1 cellular context compared by ENCODE assay signal in genomic region chr22:19125011-19125410, GRCh38.
TF ChIP-seq lines count a peak whose summit lies in the region.

No MANE protein-coding gene starts in this region.

TF ChIP-seq in K562, 482 proteins besides CTCF, POLR2A, EP300 and RAD21:
- TF ChIP-seq WHSC1 (IDR thresholded peaks at IDR 0.05; ENCODE audit: low read length): peak; percentile 13
- TF ChIP-seq HEY1 (CRISPR knock-in tag; IDR thresholded peaks at IDR 0.05; ENCODE audit: borderline replicate concordance): no peak
- TF ChIP-seq NCOA1 (IDR thresholded peaks at IDR 0.05; ENCODE audit: low read depth): no peak
- no peak for TF ChIP-seq UBTF (IDR thresholded peaks at IDR 0.05; ENCODE audit: borderline replicate concordance in 1 of 2, low read depth in 2 of 2, low read length in 2 of 2)
- TF ChIP-seq ZC3H8 (IDR thresholded peaks at IDR 0.05): no peak
- TF ChIP-seq, protein P1, sequence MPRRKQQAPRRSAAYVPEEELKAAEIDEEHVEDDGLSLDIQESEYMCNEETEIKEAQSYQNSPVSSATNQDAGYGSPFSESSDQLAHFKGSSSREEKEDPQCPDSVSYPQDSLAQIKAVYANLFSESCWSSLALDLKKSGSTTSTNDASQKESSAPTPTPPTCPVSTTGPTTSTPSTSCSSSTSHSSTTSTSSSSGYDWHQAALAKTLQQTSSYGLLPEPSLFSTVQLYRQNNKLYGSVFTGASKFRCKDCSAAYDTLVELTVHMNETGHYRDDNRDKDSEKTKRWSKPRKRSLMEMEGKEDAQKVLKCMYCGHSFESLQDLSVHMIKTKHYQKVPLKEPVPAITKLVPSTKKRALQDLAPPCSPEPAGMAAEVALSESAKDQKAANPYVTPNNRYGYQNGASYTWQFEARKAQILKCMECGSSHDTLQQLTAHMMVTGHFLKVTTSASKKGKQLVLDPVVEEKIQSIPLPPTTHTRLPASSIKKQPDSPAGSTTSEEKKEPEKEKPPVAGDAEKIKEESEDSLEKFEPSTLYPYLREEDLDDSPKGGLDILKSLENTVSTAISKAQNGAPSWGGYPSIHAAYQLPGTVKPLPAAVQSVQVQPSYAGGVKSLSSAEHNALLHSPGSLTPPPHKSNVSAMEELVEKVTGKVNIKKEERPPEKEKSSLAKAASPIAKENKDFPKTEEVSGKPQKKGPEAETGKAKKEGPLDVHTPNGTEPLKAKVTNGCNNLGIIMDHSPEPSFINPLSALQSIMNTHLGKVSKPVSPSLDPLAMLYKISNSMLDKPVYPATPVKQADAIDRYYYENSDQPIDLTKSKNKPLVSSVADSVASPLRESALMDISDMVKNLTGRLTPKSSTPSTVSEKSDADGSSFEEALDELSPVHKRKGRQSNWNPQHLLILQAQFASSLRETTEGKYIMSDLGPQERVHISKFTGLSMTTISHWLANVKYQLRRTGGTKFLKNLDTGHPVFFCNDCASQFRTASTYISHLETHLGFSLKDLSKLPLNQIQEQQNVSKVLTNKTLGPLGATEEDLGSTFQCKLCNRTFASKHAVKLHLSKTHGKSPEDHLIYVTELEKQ (CRISPR knock-in tag; IDR thresholded peaks at IDR 0.05): no peak
- no peak for TF ChIP-seq PCBP1 (IDR thresholded peaks at IDR 0.05; ENCODE audit: low read depth, low read length, poor library complexity, severe bottlenecking)
- no peak for TF ChIP-seq TAF15 (IDR thresholded peaks at IDR 0.05; ENCODE audit: low read depth, low read length)
- no peak for TF ChIP-seq ETV1 (tag; conservative IDR thresholded peaks at IDR 0.05; ENCODE audit: low read depth)
- TF ChIP-seq, protein P2, sequence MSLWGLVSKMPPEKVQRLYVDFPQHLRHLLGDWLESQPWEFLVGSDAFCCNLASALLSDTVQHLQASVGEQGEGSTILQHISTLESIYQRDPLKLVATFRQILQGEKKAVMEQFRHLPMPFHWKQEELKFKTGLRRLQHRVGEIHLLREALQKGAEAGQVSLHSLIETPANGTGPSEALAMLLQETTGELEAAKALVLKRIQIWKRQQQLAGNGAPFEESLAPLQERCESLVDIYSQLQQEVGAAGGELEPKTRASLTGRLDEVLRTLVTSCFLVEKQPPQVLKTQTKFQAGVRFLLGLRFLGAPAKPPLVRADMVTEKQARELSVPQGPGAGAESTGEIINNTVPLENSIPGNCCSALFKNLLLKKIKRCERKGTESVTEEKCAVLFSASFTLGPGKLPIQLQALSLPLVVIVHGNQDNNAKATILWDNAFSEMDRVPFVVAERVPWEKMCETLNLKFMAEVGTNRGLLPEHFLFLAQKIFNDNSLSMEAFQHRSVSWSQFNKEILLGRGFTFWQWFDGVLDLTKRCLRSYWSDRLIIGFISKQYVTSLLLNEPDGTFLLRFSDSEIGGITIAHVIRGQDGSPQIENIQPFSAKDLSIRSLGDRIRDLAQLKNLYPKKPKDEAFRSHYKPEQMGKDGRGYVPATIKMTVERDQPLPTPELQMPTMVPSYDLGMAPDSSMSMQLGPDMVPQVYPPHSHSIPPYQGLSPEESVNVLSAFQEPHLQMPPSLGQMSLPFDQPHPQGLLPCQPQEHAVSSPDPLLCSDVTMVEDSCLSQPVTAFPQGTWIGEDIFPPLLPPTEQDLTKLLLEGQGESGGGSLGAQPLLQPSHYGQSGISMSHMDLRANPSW (CRISPR knock-in tag; IDR thresholded peaks at IDR 0.05): no peak
- TF ChIP-seq ETS1 (conservative IDR thresholded peaks at IDR 0.05; ENCODE audit: control insufficient read depth, low read depth, low read length): 0 out of 2 replicates have a peak, but pooled peaks have one; percentile 15
- no peak for TF ChIP-seq ID3 (CRISPR knock-in tag; IDR thresholded peaks at IDR 0.05)
- peak; percentile 56; the same call in 1 of the 2 replicates for TF ChIP-seq ID3 (tag; IDR thresholded peaks at IDR 0.05)
- TF ChIP-seq CTBP1 (IDR thresholded peaks at IDR 0.05; ENCODE audit: borderline replicate concordance): no peak
- TF ChIP-seq, protein P3, sequence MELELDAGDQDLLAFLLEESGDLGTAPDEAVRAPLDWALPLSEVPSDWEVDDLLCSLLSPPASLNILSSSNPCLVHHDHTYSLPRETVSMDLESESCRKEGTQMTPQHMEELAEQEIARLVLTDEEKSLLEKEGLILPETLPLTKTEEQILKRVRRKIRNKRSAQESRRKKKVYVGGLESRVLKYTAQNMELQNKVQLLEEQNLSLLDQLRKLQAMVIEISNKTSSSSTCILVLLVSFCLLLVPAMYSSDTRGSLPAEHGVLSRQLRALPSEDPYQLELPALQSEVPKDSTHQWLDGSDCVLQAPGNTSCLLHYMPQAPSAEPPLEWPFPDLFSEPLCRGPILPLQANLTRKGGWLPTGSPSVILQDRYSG (tag; conservative IDR thresholded peaks at IDR 0.05; ENCODE audit: low read depth): no peak
- TF ChIP-seq EZH2 (IDR thresholded peaks at IDR 0.05; ENCODE audit: borderline replicate concordance, low read depth, low read length): 0 out of 2 replicates have a peak, but pooled peaks have one; percentile 78
- TF ChIP-seq HMGXB4 (CRISPR knock-in tag; IDR thresholded peaks at IDR 0.05): peak; percentile 50; the same call in 1 of the 2 replicates
- TF ChIP-seq ZNF583 (CRISPR knock-in tag; IDR thresholded peaks at IDR 0.05): 0 out of 2 replicates have a peak, but pooled peaks have one; percentile 1
- no peak for TF ChIP-seq ZC3H4 (CRISPR knock-in tag; IDR thresholded peaks at IDR 0.05; ENCODE audit: borderline replicate concordance)
- TF ChIP-seq ZNF253 (CRISPR knock-in tag; conservative IDR thresholded peaks at IDR 0.05): no peak
- TF ChIP-seq MCM2 (IDR thresholded peaks at IDR 0.05; ENCODE audit: low read depth): 0 out of 2 replicates have a peak, but pooled peaks have one; percentile 49
- TF ChIP-seq ZNF282 (CRISPR knock-in tag; IDR thresholded peaks at IDR 0.05): no peak
- no peak for TF ChIP-seq SREBF2 (CRISPR knock-in tag; IDR thresholded peaks at IDR 0.05)
- no peak for TF ChIP-seq TBP (optimal IDR thresholded peaks at IDR 0.05; ENCODE audit: low read depth, low read length)
